ENCODE assay signal across 17 cellular contexts in genomic region chr10:96632974-96633373, GRCh38. TPM values are rescaled to one million over a fixed set of nuclear protein-coding genes. Genes with fewer than 3 reads are reported as not detected.
DNase-seq lines count a peak whose midpoint lies in the region; ATAC-seq and TF ChIP-seq lines count a peak whose summit lies in the region.
"Had no signal": no experiment of that assay in that cellular context is flagged by ENCODE, and none has a peak within 500 bp of the region (broad histone marks: within the 10 kb centered on the region; RNA-seq: fewer than 3 reads in every experiment).

No MANE protein-coding gene starts in this region.

- H3K9me3 ChIP-seq in breast epithelium (no peaks in the 10 kb centered on the region), upper lobe of right lung (no peaks in the 10 kb centered on the region), SJCRH30 (replicated peaks) (no peaks in the 10 kb centered on the region)
- H3K9me3 ChIP-seq: HAP-1 had no signal

- H3K4me1 Mint-ChIP-seq in MCF 10A (ENCODE audit: insufficient read depth, unreplicated experiment) = no peaks in the 10 kb centered on the region
- H3K4me1 Mint-ChIP-seq in T-helper 2 cell treated with Interferon-gamma antibody and Interleukin-4, amounts not matched to agents 5 μg/mL and 100 μg/mL, for 36 hours (ENCODE audit: low read depth) = no peaks in the 10 kb centered on the region
- H3K4me1 Mint-ChIP-seq: central memory CD8-positive, alpha-beta T cell had no signal

- TF ChIP-seq CTCF in breast epithelium (IDR thresholded peaks at IDR 0.05) = no peak
- no peak for TF ChIP-seq CTCF in MCF 10A (IDR thresholded peaks at IDR 0.05; ENCODE audit: unreplicated experiment)
- no peak for TF ChIP-seq CTCF in upper lobe of right lung (IDR thresholded peaks at IDR 0.05)
- TF ChIP-seq CTCF in GM13976 (IDR thresholded peaks at IDR 0.05; ENCODE audit: borderline replicate concordance, control extremely low read depth, extremely low read depth, insufficient read depth, missing control alignments) = no peak

- H3K27ac Mint-ChIP-seq in MCF 10A (ENCODE audit: low read depth, unreplicated experiment) = no peak overlapping the region
- H3K27ac Mint-ChIP-seq in T-helper 2 cell treated with Interferon-gamma antibody and Interleukin-4, amounts not matched to agents 5 μg/mL and 100 μg/mL, for 36 hours = no peak overlapping the region
- H3K27ac Mint-ChIP-seq: endodermal cell, neural progenitor cell had no signal

- BruUV-seq in MCF 10A (replicated peaks; lab: Mats Ljungman, UMichigan) = no TSS peak

- no peak overlapping the region for H3K4me3 ChIP-seq in breast epithelium
- no peak overlapping the region for H3K4me3 ChIP-seq in upper lobe of right lung
- H3K4me3 ChIP-seq in SJCRH30 = no peak overlapping the region
- H3K4me3 ChIP-seq: HAP-1, neural progenitor cell had no signal

- DNase-seq in breast epithelium (ENCODE audit: low spot score in 2 of 2) (peak; percentile 60 to 64), MCF 10A (ENCODE audit: unreplicated experiment) (no peak), NCI-H146 treated with DMSO at 0.1 percent for 48 hours (lab: John Stamatoyannopoulos, UW; ENCODE audit: unreplicated experiment) (peak; percentile 35), left colon (peak in 1 of 2 donors; percentile 25), upper lobe of right lung (no peak), SJCRH30 (no peak), GM13976 (ENCODE audit: low spot score) (no peak)
- no peak for DNase-seq in T-helper 2 cell treated with Interferon-gamma antibody and Interleukin-4, amounts not matched to agents 5 μg/mL and 100 μg/mL, for 36 hours (ENCODE audit: low spot score)
- DNase-seq: AML-193; endodermal cell; foreskin fibroblast; KBM-7; stimulated activated CD4-positive, alpha-beta T cell treated with anti-CD3 and anti-CD28 coated beads, Interleukin-4, amount 100 ng/mL, for 24 hours had no signal

- in situ Hi-C loops in GM13976 (cut with MboI; ENCODE audit: low sequenced_read_pairs, unreplicated experiment) = loop anchor here (25.0 kb wide), 1 partner anchor 379 kb away; no protein-coding TSS in a partner anchor

- CTCF ChIA-PET in MCF 10A (lab: Yijun Ruan, JAX) = interaction anchor here (0.6 kb wide), 1 partner anchor 195 kb away, joined by 3 read pairs; no protein-coding TSS in a partner anchor

- H3K36me3 ChIP-seq in breast epithelium = no peaks in the 10 kb centered on the region
- no peaks in the 10 kb centered on the region for H3K36me3 ChIP-seq in upper lobe of right lung
- no peaks in the 10 kb centered on the region for H3K36me3 ChIP-seq in SJCRH30
- H3K36me3 ChIP-seq: HAP-1, neural progenitor cell had no signal

- H3K27me3 Mint-ChIP-seq in MCF 10A (ENCODE audit: insufficient read depth, unreplicated experiment) = no peaks in the 10 kb centered on the region
- H3K27me3 Mint-ChIP-seq in T-helper 2 cell treated with Interferon-gamma antibody and Interleukin-4, amounts not matched to agents 5 μg/mL and 100 μg/mL, for 36 hours (ENCODE audit: low read depth) = peaks cover 3% of the 10 kb centered on the region
- H3K27me3 Mint-ChIP-seq: central memory CD8-positive, alpha-beta T cell had no signal

- no peak for TF ChIP-seq POLR2A in breast epithelium (IDR thresholded peaks at IDR 0.05)

- H3K27me3 ChIP-seq in breast epithelium = no peaks in the 10 kb centered on the region
- H3K27me3 ChIP-seq in upper lobe of right lung = peaks cover 4% of the 10 kb centered on the region
- no peaks in the 10 kb centered on the region for H3K27me3 ChIP-seq in SJCRH30
- H3K27me3 ChIP-seq: neural progenitor cell had no signal

- intact Hi-C loops in breast epithelium (cut with DNase I; ENCODE audit: low total_unique reads) (no loop called here), MCF 10A (cut with micrococcal nuclease) (no loop called here), left colon (cut with DNase I, micrococcal nuclease) (no loop called here), upper lobe of right lung (cut with DNase I) (no loop called here)

- no peaks in the 10 kb centered on the region for H3K9me3 Mint-ChIP-seq in MCF 10A (ENCODE audit: unreplicated experiment)
- no peaks in the 10 kb centered on the region for H3K9me3 Mint-ChIP-seq in T-helper 2 cell treated with Interferon-gamma antibody and Interleukin-4, amounts not matched to agents 5 μg/mL and 100 μg/mL, for 36 hours
- H3K9me3 Mint-ChIP-seq: central memory CD8-positive, alpha-beta T cell; endodermal cell; neural progenitor cell had no signal

- ATAC-seq in left colon (peak; percentile 89), upper lobe of right lung (peak; percentile 38)
- ATAC-seq: sciatic nerve had no signal

- POLR2A ChIA-PET in MCF 10A (lab: Yijun Ruan, JAX) = interaction anchor here (0.6 kb wide), 1 partner anchor 46 kb away, joined by 3 read pairs; the partner anchor contains the start of gene TM9SF3

- no peaks in the 10 kb centered on the region for H3K4me1 ChIP-seq in breast epithelium
- no peaks in the 10 kb centered on the region for H3K4me1 ChIP-seq in upper lobe of right lung
- no peaks in the 10 kb centered on the region for H3K4me1 ChIP-seq in SJCRH30
- H3K4me1 ChIP-seq: HAP-1, neural progenitor cell had no signal

- peak overlapping the region; percentile 16 to 67 for H3K27ac ChIP-seq in breast epithelium
- no peak overlapping the region for H3K27ac ChIP-seq in upper lobe of right lung
- H3K27ac ChIP-seq in SJCRH30 = no peak overlapping the region
- H3K27ac ChIP-seq: neural progenitor cell had no signal

- no peaks in the 10 kb centered on the region for H3K36me3 Mint-ChIP-seq in MCF 10A (ENCODE audit: insufficient read depth, unreplicated experiment)
- H3K36me3 Mint-ChIP-seq in T-helper 2 cell treated with Interferon-gamma antibody and Interleukin-4, amounts not matched to agents 5 μg/mL and 100 μg/mL, for 36 hours (ENCODE audit: low read depth) = no peaks in the 10 kb centered on the region
- H3K36me3 Mint-ChIP-seq: neural progenitor cell had no signal

- no peak overlapping the region for H3K4me3 Mint-ChIP-seq in MCF 10A (ENCODE audit: unreplicated experiment)
- no peak overlapping the region for H3K4me3 Mint-ChIP-seq in T-helper 2 cell treated with Interferon-gamma antibody and Interleukin-4, amounts not matched to agents 5 μg/mL and 100 μg/mL, for 36 hours
- H3K4me3 Mint-ChIP-seq: central memory CD8-positive, alpha-beta T cell; endodermal cell; neural progenitor cell had no signal

RNA-seq across cellular contexts. Expression of gene TM9SF3, which starts 46.2 kb away (rescaled TPM):
- 100 to 1,000 TPM in 2 of 3 donors, 10 to 100 TPM in 1; 95.7 to 118 (median 116) TPM for total RNA-seq in breast epithelium
- total RNA-seq in MCF 10A (2022) = 144 and 151 TPM in 2 replicates
- total RNA-seq in left colon = 100 to 1,000 TPM; 259 to 271 TPM
- total RNA-seq in upper lobe of right lung = 123 TPM
- total RNA-seq in SJCRH30 (2014; rRNA removed; shearing (Covaris generic)) = 53.5 and 71.0 TPM in 2 replicates

Comparison
In these comparisons a context has a peak if more than half of its experiments do, and no peak if none do; other contexts are left out.
1. DNase-seq: peak in breast epithelium (2 of 2) and NCI-H146 treated with DMSO at 0.1 percent for 48 hours (single experiment); none in MCF 10A (single experiment), upper lobe of right lung (single experiment), SJCRH30 (0 of 2), T-helper 2 cell treated with Interferon-gamma antibody and Interleukin-4, amounts not matched to agents 5 μg/mL and 100 μg/mL, for 36 hours (single experiment) and GM13976 (single experiment).
2. H3K27ac ChIP-seq: peak in breast epithelium (2 of 2); none in upper lobe of right lung (single experiment) and SJCRH30 (single experiment).